Comparison of ENCODE assay signal across 14 cellular contexts in the genomic region with DNA sequence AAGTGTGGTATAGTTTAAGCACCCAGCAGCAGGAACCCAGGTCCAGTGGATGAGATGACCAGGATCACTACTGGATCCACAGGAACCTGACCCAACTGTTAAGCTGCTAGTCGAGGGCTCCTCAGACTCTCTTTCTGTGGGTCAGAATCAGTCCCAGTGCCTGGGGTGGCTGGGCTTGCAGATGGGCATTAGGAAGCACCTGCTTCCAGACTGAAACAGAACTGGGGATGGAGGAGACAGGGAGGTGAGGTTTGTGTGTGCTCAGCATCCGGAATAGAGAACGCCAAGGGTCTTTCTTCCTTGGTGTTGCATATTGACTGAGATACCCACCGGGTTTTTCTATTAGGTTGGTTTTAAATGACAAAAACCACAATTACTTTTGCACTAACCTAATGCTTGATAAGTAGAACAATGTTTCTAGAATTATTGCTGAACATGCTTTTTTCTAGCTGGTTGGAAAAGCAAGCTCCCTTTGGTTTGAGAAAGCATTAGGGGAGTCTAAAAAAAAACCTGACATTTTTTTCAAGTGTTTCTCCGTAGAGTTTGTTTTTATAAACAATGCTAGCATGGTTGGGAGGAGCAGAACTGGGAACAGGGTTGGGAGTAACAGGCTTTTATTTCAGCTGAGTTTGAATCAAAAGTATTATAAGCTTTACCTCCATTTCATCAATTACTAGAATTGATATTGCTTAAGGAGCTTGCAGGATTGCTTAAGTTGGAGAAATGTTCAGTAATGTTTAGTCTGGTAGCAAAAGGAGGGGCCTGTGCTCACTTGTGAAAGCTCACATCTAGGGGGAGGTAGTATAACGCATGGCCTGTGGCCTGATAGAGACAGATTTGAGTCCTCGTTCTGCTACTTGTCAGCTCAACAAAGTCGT. TPM values are rescaled to one million over a fixed set of nuclear protein-coding genes. Genes with fewer than 3 reads are reported as not detected.
DNase-seq lines count a peak whose midpoint lies in the region; ATAC-seq, FAIRE-seq and TF ChIP-seq lines count a peak whose summit lies in the region.
"Had no signal": no experiment of that assay in that cellular context is flagged by ENCODE, and none has a peak within 500 bp of the region (broad histone marks: within the 10 kb centered on the region; RNA-seq: fewer than 3 reads in every experiment).

No MANE protein-coding gene starts in this region.

- no peak for TF ChIP-seq CTCF in cardiac muscle cell (IDR thresholded peaks at IDR 0.05; ENCODE audit: low read depth, low read length)
- no peak for TF ChIP-seq CTCF in K562 (IDR thresholded peaks at IDR 0.05 in 2 of 3, conservative IDR thresholded peaks at IDR 0.05 in 1 of 3; ENCODE audit: insufficient read depth in 2 of 3, low read depth in 1 of 3, low read length in 3 of 3)
- no peak for TF ChIP-seq CTCF in A673 (conservative IDR thresholded peaks at IDR 0.05; ENCODE audit: low read depth, low read length)

- peak overlapping the region; percentile 77 for H3K27ac ChIP-seq in cardiac muscle cell
- H3K27ac ChIP-seq in K562 (ENCODE audit: extremely low read depth, low read depth, low read length): no peak overlapping the region
- H3K27ac ChIP-seq in mesenchymal stem cell (ENCODE audit: low read length, poor library complexity, severe bottlenecking): no peak overlapping the region
- H3K27ac ChIP-seq in A673 (ENCODE audit: low read depth, low read length, poor library complexity, severe bottlenecking): no peak overlapping the region
- no peak overlapping the region for H3K27ac ChIP-seq in effector memory CD4-positive, alpha-beta T cell (ENCODE audit: insufficient read depth, low read length, poor library complexity, severe bottlenecking)
- H3K27ac ChIP-seq in SJCRH30: no peak overlapping the region
- H3K27ac ChIP-seq: PC-9 had no signal

- TF ChIP-seq RAD21 in K562 (CRISPR knock-in tag; conservative IDR thresholded peaks at IDR 0.05 in 1 of 2, IDR thresholded peaks at IDR 0.05 in 1 of 2): no peak

- H4K91ac ChIP-seq in mesenchymal stem cell (ENCODE audit: low read length): peak overlapping the region; percentile 87

- no peak overlapping the region for H4K8ac ChIP-seq in mesenchymal stem cell (ENCODE audit: low read length)

- peak overlapping the region in 1 of 2 experiments; percentile 29 for H3K18ac ChIP-seq in mesenchymal stem cell (ENCODE audit: low read depth in 1 of 2, low read length in 2 of 2)

- H2BK12ac ChIP-seq in mesenchymal stem cell (ENCODE audit: low read length in 2 of 2): peak overlapping the region in 1 of 2 experiments; percentile 7

- TF ChIP-seq POLR2A in K562 (conservative IDR thresholded peaks at IDR 0.05): no peak

- no peaks in the 10 kb centered on the region for H3K79me1 ChIP-seq in mesenchymal stem cell (replicated peaks; ENCODE audit: low read length, poor library complexity, severe bottlenecking)

- CTCF ChIA-PET in K562 (lab: Yijun Ruan, JAX; ENCODE audit: low intra/inter-chr PET ratio): no interaction called here
- CTCF ChIA-PET in A673 (lab: Charles Lee): no interaction called here

- no TSS peak for BruUV-seq in K562 (replicated peaks; lab: Mats Ljungman, UMichigan)
- no TSS peak for BruUV-seq in A673 (replicated peaks; lab: Mats Ljungman, UMichigan)

- H3K4me3 ChIP-seq in cardiac muscle cell (no peak overlapping the region), K562 (no peak overlapping the region), mesenchymal stem cell (ENCODE audit: insufficient read depth in 1 of 2, low read depth in 1 of 2, low read length in 2 of 2) (no peak overlapping the region), A673 (ENCODE audit: low read depth, low read length, poor library complexity, severe bottlenecking) (no peak overlapping the region), SJCRH30 (no peak overlapping the region)
- no peak overlapping the region for H3K4me3 ChIP-seq in effector memory CD4-positive, alpha-beta T cell (ENCODE audit: insufficient read depth, low read depth, low read length, poor library complexity, severe bottlenecking)
- H3K4me3 ChIP-seq: PC-9 had no signal

- H3K4me1 ChIP-seq in cardiac muscle cell (ENCODE audit: low read depth): peaks cover 85% of the 10 kb centered on the region
- H3K4me1 ChIP-seq in K562 (replicated peaks in 1 of 2; ENCODE audit: control insufficient read depth in 2 of 2, insufficient read depth in 2 of 2, low read length in 2 of 2): no peaks in the 10 kb centered on the region
- H3K4me1 ChIP-seq in mesenchymal stem cell (ENCODE audit: control insufficient read depth, insufficient read depth, low read depth, low read length): no peaks in the 10 kb centered on the region
- H3K4me1 ChIP-seq in A673 (ENCODE audit: insufficient read depth, low read length, poor library complexity, severe bottlenecking): peaks cover 30% of the 10 kb centered on the region
- H3K4me1 ChIP-seq in effector memory CD4-positive, alpha-beta T cell (ENCODE audit: control insufficient read depth, insufficient read depth, low read length, poor library complexity, severe bottlenecking): no peaks in the 10 kb centered on the region
- H3K4me1 ChIP-seq in SJCRH30: no peaks in the 10 kb centered on the region

- H4K20me1 ChIP-seq in K562 (replicated peaks; ENCODE audit: control insufficient read depth, insufficient read depth, low read length): no peaks in the 10 kb centered on the region

- H3K4ac ChIP-seq in mesenchymal stem cell (ENCODE audit: low read depth in 1 of 2, low read length in 2 of 2): peak overlapping the region in 1 of 2 experiments; percentile 2

- H3K23ac ChIP-seq in mesenchymal stem cell (ENCODE audit: low read length in 2 of 2): no peak overlapping the region

- no peak overlapping the region for H2BK5ac ChIP-seq in mesenchymal stem cell (ENCODE audit: low read depth, low read length, poor library complexity, severe bottlenecking)

- H2BK15ac ChIP-seq in mesenchymal stem cell (ENCODE audit: low read depth, poor library complexity, severe bottlenecking): no peak overlapping the region

- intact Hi-C loops in Right ventricle myocardium inferior (cut with DNase I) (no loop called here), K562 (cut with micrococcal nuclease) (no loop called here), A673 (cut with micrococcal nuclease; ENCODE audit: unreplicated experiment) (no loop called here)

- POLR2A ChIA-PET in K562 (lab: Yijun Ruan, JAX): interaction anchor here (0.6 kb wide), 1 partner anchor 180 kb away, joined by 4 read pairs; no protein-coding TSS in a partner anchor
- POLR2A ChIA-PET in A673 (lab: Charles Lee; ENCODE audit: low non-redundant PET): interaction anchor here (0.7 kb wide), 1 partner anchor 30 kb away, joined by 3 read pairs; no protein-coding TSS in a partner anchor

- in situ Hi-C loops in K562 (cut with MboI): no loop called here

- FAIRE-seq in K562 (lab: Jason Lieb, UNC): no peak
- FAIRE-seq: A204.1, TTC549 had no signal

- H3K79me2 ChIP-seq in K562 (ENCODE audit: control insufficient read depth, insufficient read depth, low read length): no peaks in the 10 kb centered on the region

- no peak for TF ChIP-seq EP300 in K562 (IDR thresholded peaks at IDR 0.05; ENCODE audit: low read length)

- ATAC-seq in Right ventricle myocardium inferior (no peak), K562 (no peak), GM19467 (IDR thresholded peaks at IDR 0.05; ENCODE audit: unreplicated experiment) (no peak)

- H3K27me3 ChIP-seq in cardiac muscle cell (no peaks in the 10 kb centered on the region), K562 (ENCODE audit: control insufficient read depth in 2 of 2, insufficient read depth in 2 of 2, low read length in 2 of 2) (no peaks in the 10 kb centered on the region), mesenchymal stem cell (ENCODE audit: control insufficient read depth in 1 of 2, insufficient read depth in 1 of 2, low read length in 2 of 2) (no peaks in the 10 kb centered on the region), A673 (replicated peaks; ENCODE audit: insufficient read depth, low read depth, low read length, poor library complexity) (no peaks in the 10 kb centered on the region), SJCRH30 (no peaks in the 10 kb centered on the region)
- H3K27me3 ChIP-seq in effector memory CD4-positive, alpha-beta T cell (replicated peaks; ENCODE audit: control insufficient read depth, insufficient read depth, low read length, poor library complexity, severe bottlenecking): no peaks in the 10 kb centered on the region

- H3K9me3 ChIP-seq in cardiac muscle cell (ENCODE audit: low read depth): no peaks in the 10 kb centered on the region
- no peaks in the 10 kb centered on the region for H3K9me3 ChIP-seq in K562 (replicated peaks; ENCODE audit: control insufficient read depth, insufficient read depth, low read depth, low read length)
- no peaks in the 10 kb centered on the region for H3K9me3 ChIP-seq in mesenchymal stem cell (ENCODE audit: control insufficient read depth, low read length)
- H3K9me3 ChIP-seq in A673 (ENCODE audit: low read depth, low read length, poor library complexity, severe bottlenecking): no peaks in the 10 kb centered on the region
- no peaks in the 10 kb centered on the region for H3K9me3 ChIP-seq in effector memory CD4-positive, alpha-beta T cell (ENCODE audit: control insufficient read depth, low read length)
- no peaks in the 10 kb centered on the region; the same call in 1 of the 2 replicates for H3K9me3 ChIP-seq in SJCRH30 (replicated peaks)

- no peak overlapping the region for H3K4me2 ChIP-seq in K562 (ENCODE audit: insufficient read depth, low read length)
- H3K4me2 ChIP-seq in mesenchymal stem cell (ENCODE audit: low read length, poor library complexity, severe bottlenecking): no peak overlapping the region
- H3K4me2 ChIP-seq: PC-9 had no signal

- H2AFZ ChIP-seq in K562 (ENCODE audit: low read depth, low read length): no peak overlapping the region
- no peak overlapping the region for H2AFZ ChIP-seq in mesenchymal stem cell (ENCODE audit: low read depth, low read length)
- H2AFZ ChIP-seq: PC-9 had no signal

- no peaks in the 10 kb centered on the region for H3K36me3 ChIP-seq in cardiac muscle cell
- no peaks in the 10 kb centered on the region for H3K36me3 ChIP-seq in K562 (ENCODE audit: control insufficient read depth, insufficient read depth, low read length)
- H3K36me3 ChIP-seq in mesenchymal stem cell (ENCODE audit: control insufficient read depth in 1 of 2, insufficient read depth in 2 of 2, low read depth in 1 of 2, low read length in 2 of 2): no peaks in the 10 kb centered on the region
- H3K36me3 ChIP-seq in A673 (ENCODE audit: insufficient read depth, low read length, poor library complexity, severe bottlenecking): no peaks in the 10 kb centered on the region
- no peaks in the 10 kb centered on the region for H3K36me3 ChIP-seq in effector memory CD4-positive, alpha-beta T cell (ENCODE audit: control insufficient read depth, insufficient read depth, low read length)
- no peaks in the 10 kb centered on the region; the same call in 1 of the 2 replicates for H3K36me3 ChIP-seq in SJCRH30

- H3K9ac ChIP-seq in K562 (ENCODE audit: insufficient read depth in 1 of 2, low read depth in 2 of 2, low read length in 2 of 2) (no peak overlapping the region), mesenchymal stem cell (ENCODE audit: low read length) (no peak overlapping the region)

- 5% methylated on average over 7 of the region's 8 CpGs for WGBS in K562 (ENCODE audit: insufficient coverage, low coverage, missing lambda C conversion rate)
- WGBS in mesenchymal stem cell: 47% methylated on average over 3 of the region's 8 CpGs

- no peaks in the 10 kb centered on the region for H3K9me1 ChIP-seq in K562 (ENCODE audit: control insufficient read depth, insufficient read depth, low read length)

- no peak overlapping the region for H2AK5ac ChIP-seq in mesenchymal stem cell (ENCODE audit: low read length, severe bottlenecking)

- peak overlapping the region in 1 of 2 experiments; percentile 0 for H3K14ac ChIP-seq in mesenchymal stem cell (ENCODE audit: low read length in 2 of 2)

- H2BK120ac ChIP-seq in mesenchymal stem cell (ENCODE audit: low read depth, low read length): no peak overlapping the region

- peak in 1 of 2 donors; percentile 52 for DNase-seq in cardiac muscle cell (ENCODE audit: low read depth in 1 of 2, low spot score in 1 of 2)
- DNase-seq in Right ventricle myocardium inferior (ENCODE audit: missing footprints): no peak
- no peak for DNase-seq in K562 (ENCODE audit: extremely low read depth in 1 of 4, low spot score in 3 of 4)
- peak; percentile 75 for DNase-seq in mesenchymal stem cell
- DNase-seq in A673 (ENCODE audit: low spot score): no peak
- DNase-seq in effector memory CD4-positive, alpha-beta T cell: no peak
- no peak for DNase-seq in SJCRH30
- DNase-seq: NCI-H1436; PC-9; stimulated activated naive B cell treated with anti-CD40 and anti-IgM and Interleukin-4, amounts not matched to agents 10 μg/mL and 1 μg/mL and 100 μg/mL, for 72 hours had no signal

RNA-seq across cellular contexts. Expression of gene ST3GAL6, which starts 0.9 kb away (rescaled TPM):
- total RNA-seq in cardiac muscle cell (36.0 and 41.1 TPM in 2 replicates), Right ventricle myocardium inferior (27.1 TPM), K562 (2014; rRNA removed) (not detected in 2 replicates), K562 (2014; rRNA removed; fragmentation: Illumina TruSeq; extraction: Trizol) (not detected in 2 replicates), K562 (2015; rRNA removed; fragmentation: Illumina TruSeq; extraction: Trizol) (not detected in 2 replicates), K562 (2021) (not detected in 2 replicates), A673 (2021) (4.8 and 8.2 TPM in 2 replicates)
- polyA plus RNA-seq in cardiac muscle cell (41.7 and 53.6 TPM in 2 replicates), K562 (2011; rRNA removed) (not detected in 2 replicates), K562 (2014; fragmentation: Illumina TruSeq; extraction: Trizol) (not detected in 2 replicates), K562 (2014; fragmentation: Nextera tagmentation; extraction: Ambion mirVana) (under 1 TPM in 1 of 2 experiments, not detected in 1; 0.14 TPM), K562 (2014; rRNA removed) (not detected in 2 replicates)
- total RNA-seq in K562 (2011; cell fraction: chromatin; rRNA removed; ENCODE audit: low replicate concordance): not detected in 2 replicates
- not detected in 2 replicates for total RNA-seq in K562 (2011; cell fraction: nucleolus; rRNA removed)
- total RNA-seq in K562 (2011; cell fraction: nucleoplasm; rRNA removed): not detected in 2 replicates
- not detected in 2 replicates for polyA plus RNA-seq in K562 (2011; cell fraction: cytosol; rRNA removed)
- not detected in 2 replicates for polyA plus RNA-seq in K562 (2011; cell fraction: nucleus; rRNA removed)
- 0.03 and 0.08 TPM in 2 replicates for polyA plus RNA-seq in K562 (2012)
- polyA minus RNA-seq in K562 (2011; rRNA and poly(A)+ RNA removed): not detected in 2 replicates
- polyA minus RNA-seq in K562 (2011; cell fraction: cytosol; rRNA and poly(A)+ RNA removed): not detected in 2 replicates
- polyA minus RNA-seq in K562 (2011; cell fraction: nucleus; rRNA and poly(A)+ RNA removed): not detected in 2 replicates
- polyA plus RNA-seq in mesenchymal stem cell (2013, experiment 1 of 2): 6.9 TPM
- 6.5 TPM for polyA plus RNA-seq in mesenchymal stem cell (2013, experiment 2 of 2)
- 17.1 and 17.6 TPM in 2 replicates for total RNA-seq in SJCRH30 (2014; rRNA removed; shearing (Covaris generic))
- total RNA-seq: G401 had no signal
